12 cellular contexts compared by ENCODE assay signal in the genomic region with DNA sequence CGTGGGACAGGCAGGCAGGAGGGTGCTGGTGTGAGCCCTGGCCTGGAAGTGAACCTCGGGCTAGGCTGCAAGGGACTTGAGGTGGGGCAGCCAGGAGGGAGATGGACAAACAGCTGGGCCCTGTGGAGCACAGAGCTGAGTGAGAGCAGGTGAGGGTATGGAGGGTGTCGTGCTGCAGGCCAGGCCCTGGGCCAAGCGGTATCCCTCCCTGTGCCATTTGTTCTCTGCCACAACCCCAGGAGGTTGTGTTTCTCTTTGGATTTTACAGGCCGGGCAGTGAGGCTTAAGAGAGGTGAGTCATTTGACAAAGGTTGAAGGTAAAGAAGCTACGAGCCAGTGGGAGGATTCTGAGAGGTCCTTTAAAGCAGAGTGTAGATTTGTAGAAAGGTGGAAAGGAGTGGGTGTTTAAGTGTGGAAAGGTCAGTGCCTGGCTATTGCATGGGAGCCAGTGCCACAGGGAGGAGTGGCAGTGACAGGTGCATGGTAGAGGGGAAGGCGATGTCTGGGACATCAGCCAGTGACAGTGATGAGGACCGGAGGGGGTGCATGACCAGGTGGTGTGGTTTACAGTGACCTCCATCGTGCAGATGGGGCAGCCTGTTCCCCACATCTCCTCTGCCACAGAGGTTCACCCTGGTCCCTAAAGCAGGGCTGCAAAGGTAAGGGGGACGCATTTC. TPM values are rescaled to one million over a fixed set of nuclear protein-coding genes. Genes with fewer than 3 reads are reported as not detected.
DNase-seq lines count a peak whose midpoint lies in the region; ATAC-seq, FAIRE-seq and TF ChIP-seq lines count a peak whose summit lies in the region.
"Had no signal": no experiment of that assay in that cellular context is flagged by ENCODE, and none has a peak within 500 bp of the region (broad histone marks: within the 10 kb centered on the region; RNA-seq: fewer than 3 reads in every experiment).

No MANE protein-coding gene starts in this region.

- H3K4me1 ChIP-seq in SJCRH30 (peaks cover 21% of the 10 kb centered on the region), heart left ventricle (peaks cover 0 to 28% (median 8%) of the 10 kb centered on the region in 12 donors)
- no peaks in the 10 kb centered on the region for H3K4me1 ChIP-seq in CD8-positive, alpha-beta memory T cell (ENCODE audit: insufficient read depth, low read length)

- intact Hi-C loops in heart left ventricle (cut with DNase I): loop anchor here in 4 of 10 donors (5.0 to 10.0 kb wide), 4 partner anchors 36 to 53 kb away; partner anchors contain the start of gene GMPR (in 1 of the 4)
- intact Hi-C loops in sciatic nerve (cut with DNase I): no loop called here

- POLR2A ChIA-PET in CD8-positive, alpha-beta memory T cell (lab: Charles Lee): no interaction called here

- peaks cover 7 to 8% of the 10 kb centered on the region in 2 donors for H3K27me3 Mint-ChIP-seq in CD8-positive, alpha-beta memory T cell

- ATAC-seq in heart left ventricle: peak; percentile 23 to 44 (median 38)
- peak; percentile 16 for ATAC-seq in sciatic nerve
- ATAC-seq in HG02938 (IDR thresholded peaks at IDR 0.05; ENCODE audit: unreplicated experiment): no peak
- no peak for ATAC-seq in GM19467 (IDR thresholded peaks at IDR 0.05; ENCODE audit: unreplicated experiment)

- H3K36me3 ChIP-seq in SJCRH30: no peaks in the 10 kb centered on the region
- H3K36me3 ChIP-seq in heart left ventricle: peaks cover 0 to 49% (median 4%) of the 10 kb centered on the region in 9 donors
- H3K36me3 ChIP-seq in CD8-positive, alpha-beta memory T cell (ENCODE audit: insufficient read depth, low read length): no peaks in the 10 kb centered on the region

- TF ChIP-seq POLR2A in H54 (IDR thresholded peaks at IDR 0.05; ENCODE audit: low read depth, low read length): no peak
- no peak for TF ChIP-seq POLR2A in heart left ventricle (IDR thresholded peaks at IDR 0.05)

- H3K9me3 Mint-ChIP-seq in CD8-positive, alpha-beta memory T cell: no peaks in the 10 kb centered on the region
- H3K9me3 Mint-ChIP-seq: activated B cell treated with CpG ODN at 0.5 μM for 24 hours had no signal

- H3K9me3 ChIP-seq in SJCRH30 (replicated peaks): no peaks in the 10 kb centered on the region
- H3K9me3 ChIP-seq in heart left ventricle: no peaks in the 10 kb centered on the region
- H3K9me3 ChIP-seq in CD8-positive, alpha-beta memory T cell (ENCODE audit: low read length): no peaks in the 10 kb centered on the region

- H3K4me3 ChIP-seq in SJCRH30 (no peak overlapping the region), heart left ventricle (peak overlapping the region in 1 of 12 donors; percentile 30)
- no peak overlapping the region for H3K4me3 ChIP-seq in CD8-positive, alpha-beta memory T cell (ENCODE audit: low read length)

- no peak overlapping the region for H3K4me3 Mint-ChIP-seq in CD8-positive, alpha-beta memory T cell
- H3K4me3 Mint-ChIP-seq: activated B cell treated with CpG ODN at 0.5 μM for 24 hours had no signal

- TF ChIP-seq CTCF in heart left ventricle (IDR thresholded peaks at IDR 0.05): no peak

- H3K4me1 Mint-ChIP-seq in CD8-positive, alpha-beta memory T cell: no peaks in the 10 kb centered on the region

- no peaks in the 10 kb centered on the region for H3K36me3 Mint-ChIP-seq in CD8-positive, alpha-beta memory T cell

- DNase-seq in H54 (ENCODE audit: insufficient read length, low spot score) (peak; percentile 28), SJCRH30 (peak; percentile 72 to 80), heart left ventricle (peak in 1 of 5 donors; percentile 22), sciatic nerve (ENCODE audit: low spot score) (no peak), mucosa of gallbladder (ENCODE audit: low spot score) (no peak)
- DNase-seq in CD8-positive, alpha-beta memory T cell: no peak
- DNase-seq: activated B cell treated with CpG ODN at 0.5 μM for 24 hours, NCI-H1048, retina had no signal

- no peak overlapping the region for H3K27ac Mint-ChIP-seq in CD8-positive, alpha-beta memory T cell
- H3K27ac Mint-ChIP-seq: activated B cell treated with CpG ODN at 0.5 μM for 24 hours had no signal

- WGBS in heart left ventricle, 4 donors: 63 to 71% (median 68%) methylated on average over 9 to 10 of the region's 10 CpGs

- FAIRE-seq in H54 (lab: Jason Lieb, UNC): no peak
- FAIRE-seq: endometrium had no signal

- CTCF ChIA-PET in CD8-positive, alpha-beta memory T cell (lab: Charles Lee): interaction anchor here (1.0 kb wide), 1 partner anchor 8 kb away, joined by 3 read pairs; no protein-coding TSS in a partner anchor

- no peaks in the 10 kb centered on the region for H3K27me3 ChIP-seq in SJCRH30
- H3K27me3 ChIP-seq in heart left ventricle: no peaks in the 10 kb centered on the region
- no peaks in the 10 kb centered on the region for H3K27me3 ChIP-seq in CD8-positive, alpha-beta memory T cell (ENCODE audit: insufficient read depth, low read length, poor library complexity, severe bottlenecking)

- H3K27ac ChIP-seq in SJCRH30 (peak overlapping the region; percentile 78), heart left ventricle (peak overlapping the region; percentile 52 to 93 (median 80))
- no peak overlapping the region for H3K27ac ChIP-seq in CD8-positive, alpha-beta memory T cell (ENCODE audit: low read depth, low read length)

RNA-seq across cellular contexts. Expression of gene GMPR, which starts 39.8 kb away (rescaled TPM):
- 28.7 and 29.3 TPM in 2 replicates for total RNA-seq in SJCRH30 (2014; rRNA removed; shearing (Covaris generic))
- total RNA-seq in heart left ventricle (100 to 1,000 TPM in 5 of 9 donors, 10 to 100 TPM in 4; 67.8 to 160 (median 115) TPM), sciatic nerve (11.9 TPM), mucosa of gallbladder (10.4 TPM)
- 100 to 1,000 TPM; 140 to 294 TPM for polyA plus RNA-seq in heart left ventricle
- total RNA-seq in CD8-positive, alpha-beta memory T cell: 1 to 10 TPM in 1 of 2 experiments, under 1 TPM in 1; 0.66 to 1.4 TPM
- 0.82 TPM for polyA plus RNA-seq in CD8-positive, alpha-beta memory T cell

Comparison
In these comparisons a context has a peak if more than half of its experiments do, and no peak if none do; other contexts are left out.
1. DNase-seq: peak in H54 (single experiment) and SJCRH30 (2 of 2); none in sciatic nerve (single experiment), mucosa of gallbladder (single experiment) and CD8-positive, alpha-beta memory T cell (0 of 5).
2. ATAC-seq: peak in heart left ventricle (4 of 4) and sciatic nerve (single experiment); none in HG02938 (single experiment) and GM19467 (single experiment).